ENCODE assay signal across 11 cellular contexts in genomic region chr12:125549836-125550235, GRCh38.
DNase-seq lines count a peak whose midpoint lies in the region; ATAC-seq, FAIRE-seq and TF ChIP-seq lines count a peak whose summit lies in the region.
"Had no signal": no experiment of that assay in that cellular context is flagged by ENCODE, and none has a peak within 500 bp of the region (broad histone marks: within the 10 kb centered on the region; RNA-seq: fewer than 3 reads in every experiment).

No MANE protein-coding gene starts in this region.

- H3K27ac ChIP-seq in DND-41 (ENCODE audit: low read length): no peak overlapping the region
- H3K27ac ChIP-seq in WERI-Rb-1: no peak overlapping the region
- no peak overlapping the region for H3K27ac ChIP-seq in HepG2 (ENCODE audit: extremely low read length, insufficient read depth, low read length)

- intact Hi-C loops in HepG2 (cut with micrococcal nuclease; ENCODE audit: unreplicated experiment): no loop called here

- 6% methylated on average over 4 of the region's 4 CpGs for WGBS in HepG2 (ENCODE audit: low lambda C conversion rate)

- H3K9ac ChIP-seq in DND-41 (ENCODE audit: low read depth, low read length) (no peak overlapping the region), HepG2 (ENCODE audit: insufficient read depth, low read depth, low read length) (no peak overlapping the region)

- no peaks in the 10 kb centered on the region for H3K4me1 Mint-ChIP-seq in HFFc6 (ENCODE audit: low read depth)
- H3K4me1 Mint-ChIP-seq: activated CD4-positive, alpha-beta T cell treated with anti-CD3 and anti-CD28 coated beads, Interleukin-2, amount 10 ng/mL, durations not matched to agents 7 days and 5 days had no signal

- no peaks in the 10 kb centered on the region; the same call in 1 of the 2 replicates for H3K36me3 Mint-ChIP-seq in HFFc6 (ENCODE audit: low read depth)

- CTCF ChIA-PET in HepG2 (lab: Yijun Ruan, JAX; ENCODE audit: low intra/inter-chr PET ratio, low total read pairs): no interaction called here

- H3K4me3 ChIP-seq in DND-41 (ENCODE audit: low read depth in 1 of 2, low read length in 2 of 2) (no peak overlapping the region), WERI-Rb-1 (ENCODE audit: low read depth, low read length) (no peak overlapping the region), HepG2 (replicated peaks in 1 of 3; ENCODE audit: insufficient read depth in 1 of 3, low read depth in 2 of 3, low read length in 3 of 3) (no peak overlapping the region)

- TF ChIP-seq CTCF in DND-41 (IDR thresholded peaks at IDR 0.05; ENCODE audit: borderline replicate concordance, extremely low read depth, low read length, poor library complexity, severe bottlenecking): peak; percentile 73
- peak; percentile 47 for TF ChIP-seq CTCF in HFFc6 (IDR thresholded peaks at IDR 0.05)
- peak; percentile 83 for TF ChIP-seq CTCF in WERI-Rb-1 (IDR thresholded peaks at IDR 0.05; ENCODE audit: low read depth, low read length)
- TF ChIP-seq CTCF in HepG2 (CRISPR knock-in tag; IDR thresholded peaks at IDR 0.05): peak; percentile 52

- no peaks in the 10 kb centered on the region for H3K4me1 ChIP-seq in DND-41 (ENCODE audit: insufficient read depth, low read length)
- no peaks in the 10 kb centered on the region for H3K4me1 ChIP-seq in HepG2 (ENCODE audit: insufficient read depth, low read length)

- no peak overlapping the region for H3K27ac Mint-ChIP-seq in HFFc6
- H3K27ac Mint-ChIP-seq: activated CD4-positive, alpha-beta T cell treated with anti-CD3 and anti-CD28 coated beads, Interleukin-2, amount 10 ng/mL, durations not matched to agents 7 days and 5 days; stimulated activated naive CD8-positive, alpha-beta T cell treated with anti-CD3 and anti-CD28 coated beads, Interleukin-15, Interleukin-2, amounts not matched to agents 100 ng/mL and 50 ng/mL, for 24 hours had no signal

- no peaks in the 10 kb centered on the region for H3K79me2 ChIP-seq in DND-41 (ENCODE audit: insufficient read depth, low read length)
- H3K79me2 ChIP-seq in HepG2 (ENCODE audit: insufficient read depth, low read length): no peaks in the 10 kb centered on the region

- TF ChIP-seq POLR2A in HepG2 (IDR thresholded peaks at IDR 0.05; ENCODE audit: insufficient read depth in 1 of 2, low read depth in 2 of 2, low read length in 2 of 2): no peak

- H3K4me2 ChIP-seq in DND-41 (ENCODE audit: insufficient read depth, low read length) (no peak overlapping the region), HepG2 (ENCODE audit: low read depth, low read length) (no peak overlapping the region)

- TF ChIP-seq EP300 in HepG2 (IDR thresholded peaks at IDR 0.05; ENCODE audit: low read depth in 2 of 2, low read length in 2 of 2) (no peak), HepG2 (CRISPR knock-in tag; IDR thresholded peaks at IDR 0.05; ENCODE audit: borderline replicate concordance) (no peak)

- H3K27me3 ChIP-seq in DND-41 (ENCODE audit: insufficient read depth, low read length, poor library complexity) (peaks cover 3% of the 10 kb centered on the region), WERI-Rb-1 (ENCODE audit: insufficient read depth, low read depth, severe bottlenecking) (peaks cover 26% of the 10 kb centered on the region), HepG2 (ENCODE audit: control insufficient read depth in 1 of 2, insufficient read depth in 2 of 2, low read length in 2 of 2) (no peaks in the 10 kb centered on the region)

- H3K9me3 Mint-ChIP-seq in HFFc6: peaks cover 62% of the 10 kb centered on the region
- H3K9me3 Mint-ChIP-seq: activated CD4-positive, alpha-beta T cell treated with anti-CD3 and anti-CD28 coated beads, Interleukin-2, amount 10 ng/mL, durations not matched to agents 7 days and 5 days had no signal

- H3K4me3 Mint-ChIP-seq in HFFc6: no peak overlapping the region
- H3K4me3 Mint-ChIP-seq: activated CD4-positive, alpha-beta T cell treated with anti-CD3 and anti-CD28 coated beads, Interleukin-2, amount 10 ng/mL, durations not matched to agents 7 days and 5 days; stimulated activated naive CD8-positive, alpha-beta T cell treated with anti-CD3 and anti-CD28 coated beads, Interleukin-15, Interleukin-2, amounts not matched to agents 100 ng/mL and 50 ng/mL, for 24 hours had no signal

- in situ Hi-C loops in HepG2 (cut with HindIII; ENCODE audit: extremely low pct_ligation_motif_present, low pct_unique_long_range_greater_than_20kb): loop anchor here (25.0 kb wide), 2 partner anchors 1187 to 1837 kb away; no protein-coding TSS in a partner anchor

- no peak for TF ChIP-seq RAD21 in HepG2 (CRISPR knock-in tag; IDR thresholded peaks at IDR 0.05)

- H3K36me3 ChIP-seq in DND-41 (ENCODE audit: insufficient read depth, low read length) (no peaks in the 10 kb centered on the region), WERI-Rb-1 (no peaks in the 10 kb centered on the region), HepG2 (replicated peaks in 1 of 2; ENCODE audit: control insufficient read depth in 1 of 2, insufficient read depth in 2 of 2, low read length in 2 of 2) (no peaks in the 10 kb centered on the region)

- DNase-seq in DND-41 (peak; percentile 14), HFFc6 (no peak), WERI-Rb-1 (peak; percentile 45), HepG2 (ENCODE audit: low spot score) (no peak)
- no peak for DNase-seq in NK-92 treated with Interleukin-12 subunit alpha and Interleukin-12 subunit beta, amount 100 ng/mL, for 24 hours (lab: John Stamatoyannopoulos, UW)
- DNase-seq in activated effector memory CD4-positive, alpha-beta T cell treated with Interleukin-2 at 50 U/mL for 16 hours: no peak
- no peak for DNase-seq in activated CD4-positive, CD25-positive, alpha-beta regulatory T cell (lab: John Stamatoyannopoulos, UW)
- DNase-seq: activated CD4-positive, alpha-beta T cell treated with anti-CD3 and anti-CD28 coated beads, Interleukin-2, amount 10 ng/mL, durations not matched to agents 7 days and 5 days; NCI-H2081 had no signal

- H2AFZ ChIP-seq in DND-41 (ENCODE audit: low read depth, low read length) (no peak overlapping the region), HepG2 (ENCODE audit: low read length) (no peak overlapping the region)

- no peaks in the 10 kb centered on the region for H3K27me3 Mint-ChIP-seq in HFFc6 (ENCODE audit: insufficient read depth)
- H3K27me3 Mint-ChIP-seq: activated CD4-positive, alpha-beta T cell treated with anti-CD3 and anti-CD28 coated beads, Interleukin-2, amount 10 ng/mL, durations not matched to agents 7 days and 5 days; stimulated activated naive CD8-positive, alpha-beta T cell treated with anti-CD3 and anti-CD28 coated beads, Interleukin-15, Interleukin-2, amounts not matched to agents 100 ng/mL and 50 ng/mL, for 24 hours had no signal

- POLR2A ChIA-PET in HepG2 (lab: Yijun Ruan, JAX): no interaction called here

- BruUV-seq in HepG2 (replicated peaks; lab: Mats Ljungman, UMichigan): no TSS peak

- FAIRE-seq in HepG2 (lab: Jason Lieb, UNC): no peak

- ATAC-seq in DND-41 (ENCODE audit: insufficient read depth, low read depth): no peak
- ATAC-seq in HepG2: no peak
- ATAC-seq in GM21723 (IDR thresholded peaks at IDR 0.05; ENCODE audit: unreplicated experiment): no peak

- H4K20me1 ChIP-seq in DND-41 (ENCODE audit: insufficient read depth, low read length): no peaks in the 10 kb centered on the region
- H4K20me1 ChIP-seq in HepG2 (ENCODE audit: insufficient read depth, low read length): no peaks in the 10 kb centered on the region

- H3K9me3 ChIP-seq in DND-41 (ENCODE audit: insufficient read depth, low read length, severe bottlenecking) (no peaks in the 10 kb centered on the region), WERI-Rb-1 (ENCODE audit: severe bottlenecking) (no peaks in the 10 kb centered on the region), HepG2 (ENCODE audit: low read length) (no peaks in the 10 kb centered on the region)

TF ChIP-seq in HepG2, 621 proteins besides CTCF, POLR2A, EP300 and RAD21:
- 0 out of 2 replicates have a peak, but pooled peaks have one; percentile 20 for TF ChIP-seq STAG1 (CRISPR knock-in tag; IDR thresholded peaks at IDR 0.05)
- TF ChIP-seq KLF11 (CRISPR knock-in tag; IDR thresholded peaks at IDR 0.05): no peak

Comparison
In these comparisons a context has a peak if more than half of its experiments do, and no peak if none do; other contexts are left out.
1. DNase-seq: peak in DND-41 (single experiment) and WERI-Rb-1 (single experiment); none in HFFc6 (single experiment), HepG2 (single experiment), NK-92 treated with Interleukin-12 subunit alpha and Interleukin-12 subunit beta, amount 100 ng/mL, for 24 hours (single experiment), activated effector memory CD4-positive, alpha-beta T cell treated with Interleukin-2 at 50 U/mL for 16 hours (single experiment) and activated CD4-positive, CD25-positive, alpha-beta regulatory T cell (0 of 4).
2. Peak in every context shown above with its lines, with median percentiles within 50 percentile points of each other: CTCF ChIP-seq.